Comparison of ENCODE assay signal across 12 cellular contexts in the genomic region with DNA sequence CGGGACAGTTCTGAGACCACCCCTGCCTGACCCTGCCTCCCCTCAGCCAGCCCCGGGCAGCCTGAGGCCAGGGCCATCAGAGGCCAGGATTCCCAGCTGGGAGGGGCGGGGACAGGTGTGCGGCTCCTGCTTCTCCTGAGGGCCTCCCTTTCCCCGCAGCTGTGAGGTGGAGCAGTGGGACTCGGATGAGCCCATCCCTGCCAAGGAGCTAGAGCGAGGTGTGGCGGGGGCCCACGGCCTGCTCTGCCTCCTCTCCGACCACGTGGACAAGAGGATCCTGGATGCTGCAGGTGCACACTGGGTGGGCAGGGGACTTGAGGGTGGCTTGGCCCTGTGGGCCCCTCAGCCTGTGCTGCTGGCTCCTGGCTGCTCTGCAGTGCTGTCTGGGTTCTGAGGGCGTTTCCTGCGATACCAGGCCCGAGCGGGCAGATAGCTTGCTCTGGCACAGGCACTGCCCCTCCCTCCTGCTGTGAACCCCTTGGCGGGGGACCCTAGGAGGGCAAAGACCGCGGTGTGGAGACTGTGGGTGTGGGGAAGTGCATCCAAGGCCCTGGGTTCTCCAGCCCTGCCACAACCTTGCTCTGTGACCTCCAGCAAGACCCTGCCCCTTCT. TPM values are rescaled to one million over a fixed set of nuclear protein-coding genes. Genes with fewer than 3 reads are reported as not detected.
DNase-seq lines count a peak whose midpoint lies in the region; ATAC-seq, FAIRE-seq and TF ChIP-seq lines count a peak whose summit lies in the region.
"Had no signal": no experiment of that assay in that cellular context is flagged by ENCODE, and none has a peak within 500 bp of the region (broad histone marks: within the 10 kb centered on the region; RNA-seq: fewer than 3 reads in every experiment).

No MANE protein-coding gene starts in this region.

- intact Hi-C loops in kidney (cut with DNase I) (no loop called here), spleen (cut with DNase I; ENCODE audit: low total_unique reads) (no loop called here)

- H3K9ac ChIP-seq in SU-DHL-6 (ENCODE audit: low read length) (peak overlapping the region; percentile 78), kidney (ENCODE audit: low read length in 2 of 2) (peak overlapping the region in 1 of 2 donors; percentile 35)

- peak overlapping the region; percentile 40; the same call in 1 of the 2 replicates for H3K27ac ChIP-seq in HEK293 (ENCODE audit: extremely low read depth, low read depth, low read length)
- H3K27ac ChIP-seq in SU-DHL-6 (ENCODE audit: low read depth, low read length) = peak overlapping the region; percentile 52; the same call in 1 of the 2 replicates
- peak overlapping the region in 1 of 2 donors; percentile 51 for H3K27ac ChIP-seq in kidney (ENCODE audit: low read depth in 2 of 2, low read length in 2 of 2)
- peak overlapping the region in 4 of 8 donors; percentile 22 to 94 (median 38) for H3K27ac ChIP-seq in spleen

- H3K9me2 ChIP-seq in SU-DHL-6 (replicated peaks; ENCODE audit: insufficient read depth, low read length) = no peaks in the 10 kb centered on the region

- H3K27me3 Mint-ChIP-seq in stimulated activated naive B cell treated with anti-CD40 and anti-IgM and Interleukin-4, amounts not matched to agents 10 μg/mL and 1 μg/mL and 100 μg/mL, for 72 hours = no peaks in the 10 kb centered on the region
- H3K27me3 Mint-ChIP-seq: CD4-positive, alpha-beta memory T cell had no signal

- TF ChIP-seq POLR2A in spleen (IDR thresholded peaks at IDR 0.05) = no peak

- H3K27me3 ChIP-seq in SU-DHL-6 (ENCODE audit: low read length) (no peaks in the 10 kb centered on the region), spleen (replicated peaks in 1 of 7) (no peaks in the 10 kb centered on the region)

- no peaks in the 10 kb centered on the region for H4K20me1 ChIP-seq in SU-DHL-6 (ENCODE audit: low read depth, low read length)

- DNase-seq in kidney = peak; percentile 69
- DNase-seq in stimulated activated naive B cell treated with anti-CD40 and anti-IgM and Interleukin-4, amounts not matched to agents 10 μg/mL and 1 μg/mL and 100 μg/mL, for 72 hours = no peak
- no peak for DNase-seq in spleen
- no peak for DNase-seq in DMS53 (lab: John Stamatoyannopoulos, UW)
- DNase-seq: activated CD8-positive, alpha-beta memory T cell treated with anti-CD3 and anti-CD28 coated beads for 24 hours; activated gamma-delta T cell treated with Interleukin-2 at 50 U/mL for 16 hours; CD4-positive, alpha-beta memory T cell; NCI-H1417; NCI-H226 had no signal

- peaks cover 32 to 33% of the 10 kb centered on the region in 2 donors for H3K36me3 Mint-ChIP-seq in stimulated activated naive B cell treated with anti-CD40 and anti-IgM and Interleukin-4, amounts not matched to agents 10 μg/mL and 1 μg/mL and 100 μg/mL, for 72 hours

- H3F3A ChIP-seq in SU-DHL-6 (ENCODE audit: insufficient read depth) = no peaks in the 10 kb centered on the region; the same call in 1 of the 2 replicates

- H3K79me2 ChIP-seq in SU-DHL-6 (ENCODE audit: insufficient read depth, low read length) = peaks cover 41% of the 10 kb centered on the region

- H3K4me1 Mint-ChIP-seq in stimulated activated naive B cell treated with anti-CD40 and anti-IgM and Interleukin-4, amounts not matched to agents 10 μg/mL and 1 μg/mL and 100 μg/mL, for 72 hours = peaks cover 19 to 62% of the 10 kb centered on the region in 2 donors

- peak overlapping the region; percentile 4 to 91 for H3K4me3 Mint-ChIP-seq in stimulated activated naive B cell treated with anti-CD40 and anti-IgM and Interleukin-4, amounts not matched to agents 10 μg/mL and 1 μg/mL and 100 μg/mL, for 72 hours

- WGBS in spleen, 5 donors = 68 to 91% (median 85%) methylated on average over 5 to 18 of the region's 18 CpGs

- H3K9me3 ChIP-seq in HEK293 (ENCODE audit: control insufficient read depth, insufficient read depth, low read depth, low read length) (no peaks in the 10 kb centered on the region), SU-DHL-6 (ENCODE audit: insufficient read depth, low read length) (no peaks in the 10 kb centered on the region), kidney (ENCODE audit: control insufficient read depth in 1 of 2, low read length in 2 of 2) (no peaks in the 10 kb centered on the region), spleen (no peaks in the 10 kb centered on the region)

- peaks cover 3 to 60% of the 10 kb centered on the region in 2 experiments; a peak in 2 of 3 replicates for H3K36me3 ChIP-seq in HEK293 (ENCODE audit: control insufficient read depth in 2 of 2, insufficient read depth in 1 of 2, low read length in 2 of 2)
- peaks cover 4% of the 10 kb centered on the region; the same call in 1 of the 2 replicates for H3K36me3 ChIP-seq in SU-DHL-6 (ENCODE audit: low read length)
- peaks cover 13 to 34% of the 10 kb centered on the region in 2 donors for H3K36me3 ChIP-seq in kidney (ENCODE audit: control insufficient read depth in 1 of 2, insufficient read depth in 2 of 2, low read length in 2 of 2)
- peaks cover 0 to 44% (median 30%) of the 10 kb centered on the region in 6 donors for H3K36me3 ChIP-seq in spleen

- H3K4me3 ChIP-seq in HEK293 (ENCODE audit: low read depth, low read length) (no peak overlapping the region), SU-DHL-6 (ENCODE audit: insufficient read depth, low read length, poor library complexity, severe bottlenecking) (no peak overlapping the region), kidney (ENCODE audit: low read length in 2 of 2) (peak overlapping the region in 1 of 2 donors; percentile 86), spleen (peak overlapping the region in 1 of 8 donors; percentile 75)

- POLR2A ChIA-PET in HEK293 (lab: Yijun Ruan, JAX) = interaction anchor here (0.6 to 1.5 kb wide), 4 partner anchors 10 to 150 kb away, joined by 3 to 6 read pairs (median 4); a partner anchor contains a TSS

- TF ChIP-seq CTCF in HEK293 (tag by site-specific recombination; IDR thresholded peaks at IDR 0.05) (no peak), SU-DHL-6 (IDR thresholded peaks at IDR 0.05; ENCODE audit: insufficient read depth, low read length, poor library complexity, severe bottlenecking) (no peak), kidney (IDR thresholded peaks at IDR 0.05; ENCODE audit: borderline replicate concordance, extremely low read depth, insufficient read depth) (no peak), spleen (IDR thresholded peaks at IDR 0.05 in 8 of 11, conservative IDR thresholded peaks at IDR 0.05 in 3 of 11) (no peak)

- no peak overlapping the region for H2AFZ ChIP-seq in SU-DHL-6 (ENCODE audit: low read depth, low read length, severe bottlenecking)

- H3K4me1 ChIP-seq in HEK293 (ENCODE audit: control insufficient read depth, insufficient read depth, low read length) (no peaks in the 10 kb centered on the region), kidney (ENCODE audit: control insufficient read depth in 1 of 2, insufficient read depth in 1 of 2, low read depth in 1 of 2, low read length in 2 of 2) (peaks cover 6 to 41% of the 10 kb centered on the region in 2 donors), spleen (peaks cover 29 to 50% (median 36%) of the 10 kb centered on the region in 6 donors)

- no peak for ATAC-seq in stimulated activated naive B cell treated with anti-CD40 and anti-IgM and Interleukin-4, amounts not matched to agents 10 μg/mL and 1 μg/mL and 100 μg/mL, for 72 hours (replicated peaks)
- ATAC-seq in HG03045 (IDR thresholded peaks at IDR 0.05; ENCODE audit: unreplicated experiment) = no peak

- CTCF ChIA-PET in HEK293 (lab: Yijun Ruan, JAX) = interaction anchor here (0.9 to 2.0 kb wide), 2 partner anchors 9 to 14 kb away, joined by 5 to 6 read pairs; no protein-coding TSS in a partner anchor

- no peaks in the 10 kb centered on the region for H3K9me3 Mint-ChIP-seq in stimulated activated naive B cell treated with anti-CD40 and anti-IgM and Interleukin-4, amounts not matched to agents 10 μg/mL and 1 μg/mL and 100 μg/mL, for 72 hours
- H3K9me3 Mint-ChIP-seq: CD4-positive, alpha-beta memory T cell had no signal

- no peak for FAIRE-seq in kidney (lab: Jason Lieb, UNC)

- peak overlapping the region; percentile 72 for H3K4me2 ChIP-seq in SU-DHL-6 (ENCODE audit: low read depth, low read length, poor library complexity, severe bottlenecking)

- no peak overlapping the region for H3K27ac Mint-ChIP-seq in stimulated activated naive B cell treated with anti-CD40 and anti-IgM and Interleukin-4, amounts not matched to agents 10 μg/mL and 1 μg/mL and 100 μg/mL, for 72 hours

TF ChIP-seq in HEK293, 187 proteins besides CTCF, POLR2A, EP300 and RAD21:
- 0 out of 2 replicates have a peak, but pooled peaks have one; percentile 2 for TF ChIP-seq GLIS1 (tag by site-specific recombination; IDR thresholded peaks at IDR 0.05)
- no peak for TF ChIP-seq ZNF140 (tag by site-specific recombination; IDR thresholded peaks at IDR 0.05)
- TF ChIP-seq GLIS2 (tag by site-specific recombination; IDR thresholded peaks at IDR 0.05) = peak; percentile 2; the same call in 1 of the 2 replicates
TF ChIP-seq in HEK293: peak in this region for 2.

RNA-seq across cellular contexts. Expression of a gene that starts 2.3 kb away (rescaled TPM):
- 101 TPM for total RNA-seq in kidney
- polyA plus RNA-seq in kidney (ENCODE audit: insufficient read depth, low read depth, low replicate concordance) = 257 TPM
- total RNA-seq in spleen = 100 to 1,000 TPM in 1 of 7 donors, 10 to 100 TPM in 6; 54.3 to 114 (median 68.4) TPM
- polyA plus RNA-seq in spleen = 10 to 100 TPM; 44.9 to 61.9 (median 53.5) TPM

RNA-seq across cellular contexts. Expression of a gene that starts 40.5 kb away (rescaled TPM):
- 14.1 TPM for total RNA-seq in kidney
- polyA plus RNA-seq in kidney (ENCODE audit: insufficient read depth, low read depth, low replicate concordance) = 6.1 TPM
- total RNA-seq in spleen = 10 to 100 TPM; 10.7 to 15.1 (median 11.9) TPM
- polyA plus RNA-seq in spleen = 1 to 10 TPM; 4.7 to 6.0 (median 4.9) TPM
